ENCODE assay signal across 18 cellular contexts in genomic region chr16:76749780-76750375, GRCh38.
"Had no signal": no experiment of that assay in that cellular context is flagged by ENCODE, and none has a peak within 500 bp of the region (broad histone marks: within the 10 kb centered on the region; RNA-seq: fewer than 3 reads in every experiment).

No MANE protein-coding gene starts in this region.

- H3K27ac Mint-ChIP-seq: activated CD4-positive, alpha-beta T cell treated with anti-CD3 and anti-CD28 coated beads, Interleukin-2, amount 10 ng/mL, durations not matched to agents 24 days and 14 days; activated CD8-positive, alpha-beta T cell treated with anti-CD3 and anti-CD28 coated beads, Interleukin-2, amount 10 ng/mL, durations not matched to agents 7 days and 5 days; activated naive CD4-positive, alpha-beta T cell treated with anti-CD3 and anti-CD28 coated beads for 36 hours; immature natural killer cell; memory B cell; naive thymus-derived CD4-positive, alpha-beta T cell; neural progenitor cell; stimulated activated naive CD8-positive, alpha-beta T cell treated with anti-CD3 and anti-CD28 coated beads, Interleukin-15, Interleukin-2, amounts not matched to agents 100 ng/mL and 50 ng/mL, for 24 hours had no signal

- H3K36me3 Mint-ChIP-seq: immature natural killer cell; memory B cell; naive thymus-derived CD4-positive, alpha-beta T cell; neural progenitor cell had no signal

- H3K4me3 Mint-ChIP-seq: activated CD4-positive, alpha-beta T cell treated with anti-CD3 and anti-CD28 coated beads, Interleukin-2, amount 10 ng/mL, durations not matched to agents 24 days and 14 days; activated CD8-positive, alpha-beta T cell treated with anti-CD3 and anti-CD28 coated beads, Interleukin-2, amount 10 ng/mL, durations not matched to agents 7 days and 5 days; activated naive CD4-positive, alpha-beta T cell treated with anti-CD3 and anti-CD28 coated beads for 36 hours; activated T-cell treated with anti-CD3 and anti-CD28 coated beads, Interleukin-2, amount 50 U/mL, for 4 hours; immature natural killer cell; memory B cell; naive thymus-derived CD4-positive, alpha-beta T cell; neural progenitor cell; stimulated activated naive CD8-positive, alpha-beta T cell treated with anti-CD3 and anti-CD28 coated beads, Interleukin-15, Interleukin-2, amounts not matched to agents 100 ng/mL and 50 ng/mL, for 24 hours had no signal

- H3K27me3 Mint-ChIP-seq: activated CD4-positive, alpha-beta T cell treated with anti-CD3 and anti-CD28 coated beads, Interleukin-2, amount 10 ng/mL, durations not matched to agents 24 days and 14 days; memory B cell; naive thymus-derived CD4-positive, alpha-beta T cell; stimulated activated naive CD8-positive, alpha-beta T cell treated with anti-CD3 and anti-CD28 coated beads, Interleukin-15, Interleukin-2, amounts not matched to agents 100 ng/mL and 50 ng/mL, for 24 hours had no signal

- H3K4me3 ChIP-seq: coronary artery, gastroesophageal sphincter, heart right ventricle, neural progenitor cell, prostate gland, tibial nerve had no signal

- DNase-seq: activated CD4-positive, alpha-beta T cell treated with anti-CD3 and anti-CD28 coated beads, Interleukin-2, amount 10 ng/mL, durations not matched to agents 24 days and 14 days; activated CD8-positive, alpha-beta memory T cell treated with anti-CD3 and anti-CD28 coated beads, Interleukin-2, amount 50 U/mL, for 4 hours; activated CD8-positive, alpha-beta T cell treated with anti-CD3 and anti-CD28 coated beads, Interleukin-2, amount 10 ng/mL, durations not matched to agents 7 days and 5 days; activated naive CD4-positive, alpha-beta T cell treated with anti-CD3 and anti-CD28 coated beads for 36 hours; activated T-cell treated with anti-CD3 and anti-CD28 coated beads, Interleukin-2, amount 50 U/mL, for 4 hours; aorta; brain microvascular endothelial cell; heart right ventricle; immature natural killer cell; naive thymus-derived CD4-positive, alpha-beta T cell; right cardiac atrium had no signal

- H3K4me1 Mint-ChIP-seq: activated CD4-positive, alpha-beta T cell treated with anti-CD3 and anti-CD28 coated beads, Interleukin-2, amount 10 ng/mL, durations not matched to agents 24 days and 14 days; immature natural killer cell; memory B cell; naive thymus-derived CD4-positive, alpha-beta T cell had no signal

- H3K9me3 Mint-ChIP-seq: neural progenitor cell had no signal
